In genomic region chr11:15119826-15120225, GRCh38 we compare ENCODE assay signal across 28 cellular contexts. TPM values are rescaled to one million over a fixed set of nuclear protein-coding genes. Genes with fewer than 3 reads are reported as not detected.
DNase-seq lines count a peak whose midpoint lies in the region; ATAC-seq, FAIRE-seq and TF ChIP-seq lines count a peak whose summit lies in the region.
"Had no signal": no experiment of that assay in that cellular context is flagged by ENCODE, and none has a peak within 500 bp of the region (broad histone marks: within the 10 kb centered on the region; RNA-seq: fewer than 3 reads in every experiment).

No MANE protein-coding gene starts in this region.

- ATAC-seq in GM18517 (IDR thresholded peaks at IDR 0.05; ENCODE audit: unreplicated experiment), result no peak
- ATAC-seq: gastrocnemius medialis, HepG2 had no signal

- H3K9me3 ChIP-seq in MG63 (no peaks in the 10 kb centered on the region), sigmoid colon (no peaks in the 10 kb centered on the region)
- H3K9me3 ChIP-seq: gastrocnemius medialis, left ventricle myocardium inferior, neutrophil, tibial nerve had no signal

- H3K27ac ChIP-seq in sigmoid colon, result no peak overlapping the region
- H3K27ac ChIP-seq: cardiac muscle cell, coronary artery, gastrocnemius medialis, left ventricle myocardium inferior, neutrophil, skin epidermis had no signal

- FAIRE-seq in GM12892 (lab: Jason Lieb, UNC), result peak; percentile 51
- FAIRE-seq: HepG2 had no signal

- TF ChIP-seq POLR2A in GM12892 (IDR thresholded peaks at IDR 0.05; ENCODE audit: low read depth, low read length), result no peak
- TF ChIP-seq POLR2A in sigmoid colon (IDR thresholded peaks at IDR 0.05), result no peak

- DNase-seq in GM12892 (ENCODE audit: insufficient read length) (no peak), MG63 (peak; percentile 74), epithelial cell of esophagus (ENCODE audit: low read depth) (peak; percentile 60), renal cortical epithelial cell (ENCODE audit: low read depth) (peak; percentile 38), NCI-H2227 treated with DMSO at 0.1 percent for 48 hours (lab: John Stamatoyannopoulos, UW) (no peak), sigmoid colon (no peak)
- DNase-seq: activated CD4-positive, alpha-beta T cell treated with anti-CD3 and anti-CD28 coated beads, Interleukin-2, amount 50 U/mL, for 48 hours; activated CD4-positive, CD25-positive, alpha-beta regulatory T cell; Calu3; effector memory CD4-positive, alpha-beta T cell; gastrocnemius medialis; hippocampal formation; left ventricle myocardium inferior; naive B cell; NCI-H1092 treated with DMSO at 0.1 percent for 48 hours; NCI-H187 treated with DMSO at 0.1 percent for 48 hours; NCI-H2171 treated with DMSO at 0.1 percent for 48 hours; NCI-H524; Right ventricle myocardium superior had no signal

- H3K4me3 ChIP-seq in MG63 (no peak overlapping the region), epithelial cell of esophagus (ENCODE audit: low read length) (no peak overlapping the region), sigmoid colon (no peak overlapping the region)
- H3K4me3 ChIP-seq: cardiac muscle cell, coronary artery, gastrocnemius medialis, left ventricle myocardium inferior, skin epidermis, tibial nerve had no signal

- WGBS in sigmoid colon, 2 donors, result 29 to 58% methylated on average over 1 of the region's 1 CpG

- TF ChIP-seq EP300 in sigmoid colon (IDR thresholded peaks at IDR 0.05), result no peak

- H3K27me3 ChIP-seq in MG63 (no peaks in the 10 kb centered on the region), sigmoid colon (peaks cover 0 to 17% (median 9%) of the 10 kb centered on the region in 3 donors)

- H3K36me3 ChIP-seq in MG63 (no peaks in the 10 kb centered on the region), sigmoid colon (no peaks in the 10 kb centered on the region)
- H3K36me3 ChIP-seq: cardiac muscle cell, gastrocnemius medialis, left ventricle myocardium inferior, neutrophil, tibial nerve had no signal

- no peak for TF ChIP-seq CTCF in epithelial cell of esophagus (IDR thresholded peaks at IDR 0.05; ENCODE audit: insufficient read depth, low read depth, low read length, missing control alignments)
- TF ChIP-seq CTCF in sigmoid colon (IDR thresholded peaks at IDR 0.05), result no peak

- peaks cover 0 to 3% (median 1%) of the 10 kb centered on the region in 4 donors for H3K4me1 ChIP-seq in sigmoid colon
- H3K4me1 ChIP-seq: gastrocnemius medialis had no signal

- intact Hi-C loops in sigmoid colon (cut with DNase I), result no loop called here

RNA-seq across cellular contexts. Expression of gene INSC, which starts 5.1 kb away (rescaled TPM):
- polyA plus RNA-seq in GM12892 (2012; ENCODE audit: missing spikeins), result not detected
- total RNA-seq in MG63 (2014; rRNA removed; shearing (Covaris generic); ENCODE audit: low replicate concordance), result 4.1 and 6.2 TPM in 2 replicates
- 0.15 and 0.52 TPM in 2 replicates for total RNA-seq in renal cortical epithelial cell
- 1 to 10 TPM; 2.9 to 5.4 (median 3.5) TPM for total RNA-seq in sigmoid colon
- 1 to 10 TPM; 1.4 to 2.7 (median 1.8) TPM for polyA plus RNA-seq in sigmoid colon
- total RNA-seq: Calu3, cardiac muscle cell, gastrocnemius medialis, HepG2, pulmonary artery endothelial cell had no signal
- polyA plus RNA-seq: cardiac muscle cell, CD14-positive monocyte had no signal

RNA-seq across cellular contexts. Expression of gene CALCB, which starts 46.4 kb away (rescaled TPM):
- not detected for polyA plus RNA-seq in GM12892 (2012; ENCODE audit: missing spikeins)
- total RNA-seq in MG63 (2014; rRNA removed; shearing (Covaris generic); ENCODE audit: low replicate concordance), result not detected in 2 replicates
- total RNA-seq in renal cortical epithelial cell (0.15 TPM in 1 of 2 replicates, not detected in the other), sigmoid colon (1 to 10 TPM in 1 of 4 donors, under 1 TPM in 3; 0.28 to 6.1 (median 0.64) TPM)
- 1 to 10 TPM in 1 of 3 donors, not detected in 2; 1.6 TPM for polyA plus RNA-seq in sigmoid colon
- total RNA-seq: Calu3, cardiac muscle cell, gastrocnemius medialis, HepG2, left ventricle myocardium inferior, Right ventricle myocardium superior had no signal
- polyA plus RNA-seq: CD14-positive monocyte, HepG2 had no signal

Comparison
In these comparisons a context has a peak if more than half of its experiments do, and no peak if none do; other contexts are left out.
1. DNase-seq: peak in MG63 (single experiment), epithelial cell of esophagus (single experiment) and renal cortical epithelial cell (single experiment); none in GM12892 (single experiment), NCI-H2227 treated with DMSO at 0.1 percent for 48 hours (single experiment) and sigmoid colon (single experiment).